ENCODE assay signal across 10 cellular contexts in genomic region chr1:12450831-12451559, GRCh38.
DNase-seq lines count a peak whose midpoint lies in the region; ATAC-seq and TF ChIP-seq lines count a peak whose summit lies in the region.
"Had no signal": no experiment of that assay in that cellular context is flagged by ENCODE, and none has a peak within 500 bp of the region (broad histone marks: within the 10 kb centered on the region; RNA-seq: fewer than 3 reads in every experiment).

No MANE protein-coding gene starts in this region.

- H3K4me3 ChIP-seq in BLaER1 treated with 17β-estradiol and CSF1 and Interleukin-3, amounts not matched to agents 10 nM and 100 nM: no peak overlapping the region

- H3K9me3 Mint-ChIP-seq in osteocyte (ENCODE audit: unreplicated experiment): no peaks in the 10 kb centered on the region

- DNase-seq in DMS79 treated with DMSO at 0.1 percent for 48 hours (lab: John Stamatoyannopoulos, UW): peak; percentile 45
- no peak for DNase-seq in caudate nucleus (lab: John Stamatoyannopoulos, UW)
- no peak for DNase-seq in osteocyte (ENCODE audit: extremely low spot score, unreplicated experiment)
- DNase-seq in stimulated activated CD4-positive, alpha-beta T cell treated with anti-CD3 and anti-CD28 coated beads, Interleukin-4, amount 100 ng/mL, for 1 hour: no peak
- no peak for DNase-seq in activated effector memory CD4-positive, alpha-beta T cell treated with anti-CD3 and anti-CD28 coated beads, Interleukin-2, amount 50 U/mL, for 16 hours
- DNase-seq: activated CD4-positive, CD25-positive, alpha-beta regulatory T cell had no signal

- peaks cover 0 to 40% (median 0%) of the 10 kb centered on the region in 11 experiments; a peak in 6 of 22 replicates for H4K20me1 ChIP-seq in BLaER1 treated with 17β-estradiol and CSF1 and Interleukin-3, amounts not matched to agents 10 nM and 100 nM

- no peak overlapping the region for H3K27ac ChIP-seq in BLaER1 treated with 17β-estradiol and CSF1 and Interleukin-3, amounts not matched to agents 10 nM and 100 nM
- H3K27ac ChIP-seq in caudate nucleus (ENCODE audit: low read depth, low read length): peak overlapping the region; percentile 76
- H3K27ac ChIP-seq: epithelial cell of prostate had no signal

- H3K36me3 ChIP-seq in BLaER1 treated with 17β-estradiol and CSF1 and Interleukin-3, amounts not matched to agents 10 nM and 100 nM: peaks cover 2 to 58% (median 37%) of the 10 kb centered on the region in 11 experiments; a peak in 20 of 22 replicates

- peak overlapping the region; percentile 30 for H3K4me3 Mint-ChIP-seq in osteocyte (ENCODE audit: unreplicated experiment)

- no peaks in the 10 kb centered on the region for H3K27me3 Mint-ChIP-seq in osteocyte (ENCODE audit: unreplicated experiment)

- ATAC-seq in GM21576 (IDR thresholded peaks at IDR 0.05; ENCODE audit: unreplicated experiment) (no peak), GM19328 (IDR thresholded peaks at IDR 0.05; ENCODE audit: unreplicated experiment) (no peak)

- H3K4me2 ChIP-seq in BLaER1 treated with 17β-estradiol and CSF1 and Interleukin-3, amounts not matched to agents 10 nM and 100 nM: peak overlapping the region in 8 of 11 experiments; percentile 65 to 83 (median 78); a peak in 9 of 22 replicates

- peaks cover 13% of the 10 kb centered on the region for H3K36me3 Mint-ChIP-seq in osteocyte (ENCODE audit: unreplicated experiment)

- H3K27me3 ChIP-seq in BLaER1 treated with 17β-estradiol and CSF1 and Interleukin-3, amounts not matched to agents 10 nM and 100 nM: no peaks in the 10 kb centered on the region

- peaks cover 51 to 77% (median 72%) of the 10 kb centered on the region in 10 experiments for H3K4me1 ChIP-seq in BLaER1 treated with 17β-estradiol and CSF1 and Interleukin-3, amounts not matched to agents 10 nM and 100 nM

- H3K27ac Mint-ChIP-seq in osteocyte (ENCODE audit: unreplicated experiment): peak overlapping the region; percentile 66

- H3K9ac ChIP-seq in BLaER1 treated with 17β-estradiol and CSF1 and Interleukin-3, amounts not matched to agents 10 nM and 100 nM: no peak overlapping the region

- H3K9me3 ChIP-seq in BLaER1 treated with 17β-estradiol and CSF1 and Interleukin-3, amounts not matched to agents 10 nM and 100 nM (replicated peaks in 1 of 11): peaks cover 0 to 5% (median 0%) of the 10 kb centered on the region in 11 experiments; a peak in 3 of 22 replicates

- peaks cover 89% of the 10 kb centered on the region for H3K4me1 Mint-ChIP-seq in osteocyte (ENCODE audit: unreplicated experiment)

- TF ChIP-seq CTCF in osteocyte (IDR thresholded peaks at IDR 0.05): no peak
